ENCODE assay signal across 29 cellular contexts in the genomic region with DNA sequence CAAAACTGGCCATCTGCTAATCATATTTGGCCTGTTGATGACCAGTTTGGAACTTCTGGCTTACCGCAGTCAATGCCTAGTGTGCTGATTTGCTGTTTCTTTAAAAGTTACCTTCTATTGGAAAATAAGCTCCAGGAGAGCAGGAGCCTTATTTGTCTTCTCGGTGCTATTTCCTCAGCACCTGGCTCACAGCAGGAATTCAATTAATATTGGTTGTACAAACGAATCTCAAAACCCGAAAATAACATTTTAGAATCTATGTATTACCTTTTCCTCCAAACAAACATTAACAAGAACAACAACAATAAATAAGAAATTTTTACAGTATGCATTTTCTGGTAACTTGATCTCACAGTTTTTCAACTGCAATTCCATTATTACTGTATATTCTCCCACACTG.
"Had no signal": no experiment of that assay in that cellular context is flagged by ENCODE, and none has a peak within 500 bp of the region (broad histone marks: within the 10 kb centered on the region; RNA-seq: fewer than 3 reads in every experiment).

No MANE protein-coding gene starts in this region.

- H3K27ac ChIP-seq: adrenal gland, body of pancreas, coronary artery, dorsolateral prefrontal cortex, heart left ventricle, WERI-Rb-1 had no signal

- H3K9me3 ChIP-seq: adrenal gland, body of pancreas, heart left ventricle had no signal

- ATAC-seq: activated CD4-positive, CD25-positive, alpha-beta regulatory T cell treated with anti-CD3 and anti-CD28 coated beads, Interleukin-2, amount 50 U/mL, for 24 hours; activated CD8-positive, alpha-beta memory T cell treated with anti-CD3 and anti-CD28 coated beads, Interleukin-2, amount 10 ng/mL, durations not matched to agents 7 days and 5 days; activated CD8-positive, alpha-beta T cell treated with anti-CD3 and anti-CD28 coated beads, Interleukin-2, amount 10 ng/mL, durations not matched to agents 7 days and 5 days; activated naive CD8-positive, alpha-beta T cell treated with anti-CD3 and anti-CD28 coated beads, Interleukin-2, amount 50 U/mL, for 24 hours; body of pancreas; esophagus mucosa; heart left ventricle; T-helper 17 cell had no signal

- H3K27me3 ChIP-seq: adrenal gland, body of pancreas, dorsolateral prefrontal cortex, heart left ventricle had no signal

- H3K36me3 ChIP-seq: adrenal gland, heart left ventricle, WERI-Rb-1 had no signal

- H3K4me1 ChIP-seq: adrenal gland, body of pancreas had no signal

- DNase-seq: activated B cell treated with CpG ODN at 0.5 μM for 24 hours; activated CD4-positive, alpha-beta memory T cell treated with anti-CD3 and anti-CD28 coated beads for 36 hours; activated CD4-positive, alpha-beta T cell treated with anti-CD3 and anti-CD28 coated beads, Interleukin-2, amount 10 ng/mL, durations not matched to agents 24 days and 14 days; activated CD8-positive, alpha-beta memory T cell treated with anti-CD3 and anti-CD28 coated beads, Interleukin-2, amount 10 ng/mL, durations not matched to agents 7 days and 5 days; activated CD8-positive, alpha-beta memory T cell treated with anti-CD3 and anti-CD28 coated beads, Interleukin-2, amount 50 U/mL, for 4 hours; activated CD8-positive, alpha-beta T cell treated with anti-CD3 and anti-CD28 coated beads, Interleukin-2, amount 10 ng/mL, durations not matched to agents 7 days and 5 days; activated effector memory CD4-positive, alpha-beta T cell treated with anti-CD3 and anti-CD28 coated beads, Interleukin-2, amount 50 U/mL, for 16 hours; activated naive CD4-positive, alpha-beta T cell treated with anti-CD3 and anti-CD28 coated beads for 36 hours; activated naive CD8-positive, alpha-beta T cell treated with anti-CD3 and anti-CD28 coated beads for 36 hours; activated naive CD8-positive, alpha-beta T cell treated with anti-CD3 and anti-CD28 coated beads, Interleukin-2, amount 50 U/mL, for 24 hours; activated T-cell treated with anti-CD3 and anti-CD28 coated beads, Interleukin-2, amount 50 U/mL, for 1 hour; activated T-cell treated with anti-CD3 and anti-CD28 coated beads, Interleukin-2, amount 50 U/mL, for 48 hours; adrenal gland; amygdala; aorta; body of pancreas; cerebellar nuclear complex; dorsolateral prefrontal cortex; effector memory CD4-positive, alpha-beta T cell; endodermal cell; foreskin fibroblast; glutamatergic neuron; heart left ventricle; T-helper 17 cell; T1000; WERI-Rb-1 had no signal

- H3K4me3 ChIP-seq: adrenal gland, body of pancreas, coronary artery, dorsolateral prefrontal cortex, heart left ventricle had no signal
